8 cellular contexts compared by ENCODE assay signal in genomic region chr20:461254-462198, GRCh38. TPM values are rescaled to one million over a fixed set of nuclear protein-coding genes. Genes with fewer than 3 reads are reported as not detected.
DNase-seq lines count a peak whose midpoint lies in the region; ATAC-seq lines count a peak whose summit lies in the region.

No MANE protein-coding gene starts in this region.

- DNase-seq in NCI-H2081 (lab: John Stamatoyannopoulos, UW) (peak; percentile 32 to 41), NCI-H2081 treated with DMSO at 0.1 percent for 48 hours (lab: John Stamatoyannopoulos, UW) (no peak), NAMALWA (ENCODE audit: low spot score) (peak; percentile 34), midbrain (lab: John Stamatoyannopoulos, UW) (peak; percentile 52)
- DNase-seq in activated CD4-positive, alpha-beta T cell treated with anti-CD3 and anti-CD28 coated beads, Interleukin-2, amount 10 ng/mL, durations not matched to agents 7 days and 5 days, result peak; percentile 63
- DNase-seq in effector memory CD8-positive, alpha-beta T cell, result peak; percentile 42 to 49 (median 46)
- DNase-seq in stimulated activated CD8-positive, alpha-beta memory T cell treated with anti-CD3 and anti-CD28 coated beads, Interleukin-7, amount 100 ng/mL, for 48 hours (ENCODE audit: extremely low read depth in 1 of 2, low read depth in 1 of 2), result peak; percentile 17 to 29

- H3K36me3 Mint-ChIP-seq in activated CD4-positive, alpha-beta T cell treated with anti-CD3 and anti-CD28 coated beads, Interleukin-2, amount 10 ng/mL, durations not matched to agents 7 days and 5 days (ENCODE audit: low read depth), result peaks cover 4% of the 10 kb centered on the region
- H3K36me3 Mint-ChIP-seq in effector memory CD8-positive, alpha-beta T cell (ENCODE audit: insufficient read depth), result peaks cover 7% of the 10 kb centered on the region

- CTCF ChIA-PET in activated CD4-positive, alpha-beta T cell treated with anti-CD3 and anti-CD28 coated beads, Interleukin-2, amount 10 ng/mL, durations not matched to agents 7 days and 5 days (lab: Charles Lee), result interaction anchor here (0.6 to 1.0 kb wide), 3 partner anchors 17 to 107 kb away, joined by 3 to 5 read pairs (median 3); no protein-coding TSS in a partner anchor

- peak; percentile 41 for ATAC-seq in HG02642 (IDR thresholded peaks at IDR 0.05; ENCODE audit: poor library complexity, unreplicated experiment)
- ATAC-seq in effector memory CD8-positive, alpha-beta T cell (replicated peaks), result peak; percentile 32

- peaks cover 2% of the 10 kb centered on the region for H3K27me3 Mint-ChIP-seq in activated CD4-positive, alpha-beta T cell treated with anti-CD3 and anti-CD28 coated beads, Interleukin-2, amount 10 ng/mL, durations not matched to agents 7 days and 5 days
- no peaks in the 10 kb centered on the region for H3K27me3 Mint-ChIP-seq in effector memory CD8-positive, alpha-beta T cell

- peaks cover 45% of the 10 kb centered on the region for H3K4me1 Mint-ChIP-seq in activated CD4-positive, alpha-beta T cell treated with anti-CD3 and anti-CD28 coated beads, Interleukin-2, amount 10 ng/mL, durations not matched to agents 7 days and 5 days
- peaks cover 31 to 37% of the 10 kb centered on the region in 2 donors for H3K4me1 Mint-ChIP-seq in effector memory CD8-positive, alpha-beta T cell (ENCODE audit: low read depth in 2 of 2)

- POLR2A ChIA-PET in activated CD4-positive, alpha-beta T cell treated with anti-CD3 and anti-CD28 coated beads, Interleukin-2, amount 10 ng/mL, durations not matched to agents 7 days and 5 days (lab: Charles Lee), result no interaction called here

- peak overlapping the region; percentile 93 for H3K27ac Mint-ChIP-seq in activated CD4-positive, alpha-beta T cell treated with anti-CD3 and anti-CD28 coated beads, Interleukin-2, amount 10 ng/mL, durations not matched to agents 7 days and 5 days
- H3K27ac Mint-ChIP-seq in effector memory CD8-positive, alpha-beta T cell, result peak overlapping the region; percentile 87 to 90

- H3K9me3 Mint-ChIP-seq in activated CD4-positive, alpha-beta T cell treated with anti-CD3 and anti-CD28 coated beads, Interleukin-2, amount 10 ng/mL, durations not matched to agents 7 days and 5 days, result peaks cover 2% of the 10 kb centered on the region
- H3K9me3 Mint-ChIP-seq in effector memory CD8-positive, alpha-beta T cell, result no peaks in the 10 kb centered on the region

- peak overlapping the region; percentile 92 for H3K4me3 Mint-ChIP-seq in activated CD4-positive, alpha-beta T cell treated with anti-CD3 and anti-CD28 coated beads, Interleukin-2, amount 10 ng/mL, durations not matched to agents 7 days and 5 days
- H3K4me3 Mint-ChIP-seq in effector memory CD8-positive, alpha-beta T cell, result peak overlapping the region; percentile 88 to 91

RNA-seq across cellular contexts. Expression of gene TBC1D20, which starts 0.8 kb away (rescaled TPM):
- 10 to 100 TPM; 29.3 to 31.6 TPM for total RNA-seq in activated CD4-positive, alpha-beta T cell treated with anti-CD3 and anti-CD28 coated beads, Interleukin-2, amount 10 ng/mL, durations not matched to agents 7 days and 5 days

RNA-seq across cellular contexts. Expression of gene RBCK1, which starts 53.4 kb away (rescaled TPM):
- 100 to 1,000 TPM; 135 to 155 TPM for total RNA-seq in activated CD4-positive, alpha-beta T cell treated with anti-CD3 and anti-CD28 coated beads, Interleukin-2, amount 10 ng/mL, durations not matched to agents 7 days and 5 days
